Comparison of ENCODE assay signal across 12 cellular contexts in genomic region chr14:64112859-64113258, GRCh38.
DNase-seq lines count a peak whose midpoint lies in the region; ATAC-seq, FAIRE-seq and TF ChIP-seq lines count a peak whose summit lies in the region.
"Had no signal": no experiment of that assay in that cellular context is flagged by ENCODE, and none has a peak within 500 bp of the region (broad histone marks: within the 10 kb centered on the region; RNA-seq: fewer than 3 reads in every experiment).

No MANE protein-coding gene starts in this region.

- peaks cover 36% of the 10 kb centered on the region for H3K36me3 ChIP-seq in left ventricle myocardium inferior
- H3K36me3 ChIP-seq in gastrocnemius medialis, result peaks cover 0 to under 1% of the 10 kb centered on the region in 2 donors
- H3K36me3 ChIP-seq: ovary had no signal

- peak overlapping the region; percentile 99 for H3K27ac ChIP-seq in RWPE1
- peak overlapping the region; percentile 64 for H3K27ac ChIP-seq in left ventricle myocardium inferior (replicated peaks)
- peak overlapping the region; percentile 89 to 94 (median 92) for H3K27ac ChIP-seq in gastrocnemius medialis
- H3K27ac ChIP-seq: ovary, tibial nerve had no signal

- intact Hi-C loops in left ventricle myocardium inferior (cut with micrococcal nuclease), result no loop called here
- intact Hi-C loops in gastrocnemius medialis (cut with DNase I; ENCODE audit: low total_unique reads), result loop anchor here (1.0 to 10.0 kb wide), 3 partner anchors 31 to 394 kb away; partner anchors contain the start of gene SYNE2

- in situ Hi-C loops in gastrocnemius medialis (cut with MboI; ENCODE audit: low sequenced_read_pairs in 4 of 4), result no loop called here

- CTCF ChIA-PET in RWPE1 (lab: Yijun Ruan, JAX), result no interaction called here

- DNase-seq in HTR-8/SVneo (ENCODE audit: insufficient read length, low spot score) (no peak), RWPE1 (ENCODE audit: low spot score) (peak; percentile 8), left ventricle myocardium inferior (no peak), gastrocnemius medialis (peak; percentile 76 to 87), DMS 273 (lab: John Stamatoyannopoulos, UW; ENCODE audit: unreplicated experiment) (no peak)
- DNase-seq: MV-4-11 had no signal

- peak; percentile 97 for FAIRE-seq in HTR-8/SVneo (lab: Jason Lieb, UNC)
- FAIRE-seq: H54 had no signal

- POLR2A ChIA-PET in RWPE1 (lab: Yijun Ruan, JAX; ENCODE audit: low non-redundant PET), result no interaction called here

- TF ChIP-seq CTCF in RWPE1 (conservative IDR thresholded peaks at IDR 0.05; ENCODE audit: low read depth) (no peak), left ventricle myocardium inferior (IDR thresholded peaks at IDR 0.05; ENCODE audit: borderline replicate concordance) (no peak), gastrocnemius medialis (IDR thresholded peaks at IDR 0.05 in 4 of 5, conservative IDR thresholded peaks at IDR 0.05 in 1 of 5) (peak in 2 of 5 experiments; percentile 12 to 26)

- H3K9me3 ChIP-seq in left ventricle myocardium inferior (replicated peaks) (no peaks in the 10 kb centered on the region), gastrocnemius medialis (no peaks in the 10 kb centered on the region)
- H3K9me3 ChIP-seq: ovary, tibial nerve had no signal

- H3K4me3 ChIP-seq in left ventricle myocardium inferior (peak overlapping the region; percentile 34), gastrocnemius medialis (peak overlapping the region; percentile 27 to 43 (median 36))
- H3K4me3 ChIP-seq: ovary, tibial nerve had no signal

- H3K4me1 ChIP-seq in left ventricle myocardium inferior, result peaks cover 27% of the 10 kb centered on the region
- peaks cover 32 to 66% of the 10 kb centered on the region in 2 donors for H3K4me1 ChIP-seq in gastrocnemius medialis

- peak; percentile 80 to 82 for ATAC-seq in gastrocnemius medialis
- no peak for ATAC-seq in HG02981 (IDR thresholded peaks at IDR 0.05; ENCODE audit: unreplicated experiment)
- ATAC-seq in HG02840 (IDR thresholded peaks at IDR 0.05; ENCODE audit: low FRiP score, unreplicated experiment), result no peak
- no peak for ATAC-seq in GM21717 (IDR thresholded peaks at IDR 0.05; ENCODE audit: unreplicated experiment)

- H3K27me3 ChIP-seq in left ventricle myocardium inferior (ENCODE audit: low read depth) (no peaks in the 10 kb centered on the region), gastrocnemius medialis (no peaks in the 10 kb centered on the region)
- H3K27me3 ChIP-seq: ovary, tibial nerve had no signal

- peak in 1 of 2 donors; percentile 14 for TF ChIP-seq POLR2A in gastrocnemius medialis (IDR thresholded peaks at IDR 0.05)

Comparison
In these comparisons a context has a peak if more than half of its experiments do, and no peak if none do; other contexts are left out.
1. DNase-seq: peak in RWPE1 (single experiment) and gastrocnemius medialis (2 of 2); none in HTR-8/SVneo (single experiment), left ventricle myocardium inferior (single experiment) and DMS 273 (single experiment).
2. ATAC-seq: peak in gastrocnemius medialis (2 of 2); none in HG02981 (single experiment), HG02840 (single experiment) and GM21717 (single experiment).
3. Peak in every context shown above with its lines, with median percentiles within 50 percentile points of each other: H3K27ac ChIP-seq.